In the genomic region with DNA sequence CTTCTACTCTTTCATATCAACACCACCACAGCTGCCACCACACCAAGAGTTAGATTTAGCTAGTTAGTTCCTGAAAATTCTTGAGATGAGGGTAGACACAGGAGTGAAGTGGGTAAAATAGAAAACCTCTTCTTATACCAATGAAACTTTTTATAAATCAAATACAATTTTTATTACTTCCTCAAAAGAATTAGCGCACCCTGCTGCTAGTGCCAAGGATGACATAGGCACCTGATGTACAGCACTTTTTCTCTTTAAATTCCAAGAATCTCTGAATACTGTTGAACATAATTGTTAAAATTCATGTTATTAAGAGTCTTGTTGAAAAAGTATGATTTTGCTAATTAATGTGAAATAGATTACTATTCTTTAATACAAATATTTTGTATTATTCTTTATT, we compare ENCODE assay signal across 16 cellular contexts. TPM values are rescaled to one million over a fixed set of nuclear protein-coding genes. Genes with fewer than 3 reads are reported as not detected.
DNase-seq lines count a peak whose midpoint lies in the region; ATAC-seq, FAIRE-seq and TF ChIP-seq lines count a peak whose summit lies in the region.
"Had no signal": no experiment of that assay in that cellular context is flagged by ENCODE, and none has a peak within 500 bp of the region (broad histone marks: within the 10 kb centered on the region; RNA-seq: fewer than 3 reads in every experiment).

No MANE protein-coding gene starts in this region.

- no peak for FAIRE-seq in D721Med (lab: Jason Lieb, UNC)
- FAIRE-seq: colon, H1 had no signal

- no peak for DNase-seq in D721Med (ENCODE audit: insufficient read length, low spot score)
- DNase-seq in PC-9: no peak
- DNase-seq in fibroblast of villous mesenchyme (ENCODE audit: low read depth): no peak
- DNase-seq in NCI-H1930 (lab: John Stamatoyannopoulos, UW): no peak
- DNase-seq: activated CD4-positive, CD25-positive, alpha-beta regulatory T cell; C1 segment of cervical spinal cord; NCI-H1105 treated with DMSO at 0.1 percent for 48 hours; stimulated activated CD4-positive, alpha-beta T cell treated with anti-CD3 and anti-CD28 coated beads, Interleukin-2, amount 100 ng/mL, for 24 hours; T-helper 1 cell had no signal

- CTCF ChIA-PET in PC-9 (lab: Charles Lee): no interaction called here

- H3F3A ChIP-seq in PC-9 (ENCODE audit: insufficient read depth, low read depth): no peaks in the 10 kb centered on the region

- no peak overlapping the region for H3K9ac ChIP-seq in KMS-11

- no TSS peak for BruUV-seq in PC-9 (replicated peaks; lab: Mats Ljungman, UMichigan)

- H4K20me1 ChIP-seq in KMS-11 (ENCODE audit: insufficient read depth) (no peaks in the 10 kb centered on the region), PC-9 (ENCODE audit: insufficient read depth) (no peaks in the 10 kb centered on the region)

- TF ChIP-seq CTCF in D721Med (IDR thresholded peaks at IDR 0.05; ENCODE audit: insufficient read depth, missing control alignments) (peak; percentile 1), KMS-11 (conservative IDR thresholded peaks at IDR 0.05; ENCODE audit: low read depth, low read length) (peak; percentile 17; the same call in 1 of the 2 replicates), PC-9 (conservative IDR thresholded peaks at IDR 0.05) (0 out of 2 replicates have a peak, but pooled peaks have one; percentile 30), fibroblast of villous mesenchyme (IDR thresholded peaks at IDR 0.05; ENCODE audit: insufficient read depth, low read depth, low read length) (peak; percentile 21)

- H3K9me2 ChIP-seq in PC-9 (ENCODE audit: insufficient read depth): no peaks in the 10 kb centered on the region

- H3K27ac ChIP-seq in KMS-11: no peak overlapping the region
- H3K27ac ChIP-seq in PC-9: no peak overlapping the region
- H3K27ac ChIP-seq: epithelial cell of prostate, right atrium auricular region had no signal

- H3K79me2 ChIP-seq in KMS-11 (ENCODE audit: insufficient read depth, low read depth): no peaks in the 10 kb centered on the region
- H3K79me2 ChIP-seq in PC-9 (ENCODE audit: low read depth): no peaks in the 10 kb centered on the region

- no peak overlapping the region for H3K4me2 ChIP-seq in KMS-11
- H3K4me2 ChIP-seq in PC-9: no peak overlapping the region

- POLR2A ChIA-PET in PC-9 (lab: Charles Lee; ENCODE audit: unreplicated experiment): interaction anchor here (0.6 kb wide), 1 partner anchor 12 kb away, joined by 6 read pairs; no protein-coding TSS in a partner anchor

- H3K36me3 ChIP-seq in KMS-11 (ENCODE audit: insufficient read depth) (no peaks in the 10 kb centered on the region), PC-9 (ENCODE audit: low read depth) (no peaks in the 10 kb centered on the region)
- H3K36me3 ChIP-seq: right atrium auricular region had no signal

- no peak overlapping the region for H2AFZ ChIP-seq in KMS-11 (ENCODE audit: low read depth)
- no peak overlapping the region for H2AFZ ChIP-seq in PC-9

- ATAC-seq in HG03442 (IDR thresholded peaks at IDR 0.05; ENCODE audit: unreplicated experiment) (no peak), HG02981 (IDR thresholded peaks at IDR 0.05; ENCODE audit: unreplicated experiment) (no peak)

- H3K4me3 ChIP-seq in KMS-11 (IDR thresholded peaks at IDR 0.05; ENCODE audit: insufficient read depth, low read depth, low read length) (no peak overlapping the region), PC-9 (no peak overlapping the region), fibroblast of villous mesenchyme (ENCODE audit: low read depth, low read length) (no peak overlapping the region)
- H3K4me3 ChIP-seq: right atrium auricular region had no signal

- no peaks in the 10 kb centered on the region for H3K4me1 ChIP-seq in KMS-11 (ENCODE audit: low read depth, poor library complexity, severe bottlenecking)
- peaks cover 11% of the 10 kb centered on the region for H3K4me1 ChIP-seq in PC-9 (replicated peaks; ENCODE audit: insufficient read depth)
- H3K4me1 ChIP-seq: right atrium auricular region had no signal

- H3K9me3 ChIP-seq in PC-9 (ENCODE audit: insufficient read depth, low read depth): no peaks in the 10 kb centered on the region
- H3K9me3 ChIP-seq: right atrium auricular region had no signal

- H3K27me3 ChIP-seq in KMS-11 (ENCODE audit: insufficient read depth, low read depth) (no peaks in the 10 kb centered on the region), PC-9 (ENCODE audit: insufficient read depth, low read depth) (no peaks in the 10 kb centered on the region)
- H3K27me3 ChIP-seq: right atrium auricular region had no signal

- intact Hi-C loops in PC-9 (cut with micrococcal nuclease; ENCODE audit: unreplicated experiment): no loop called here

RNA-seq across cellular contexts. Expression of a gene that starts 11.4 kb away (rescaled TPM):
- total RNA-seq in PC-9 (2021): 81.1 and 102 TPM in 2 replicates
- total RNA-seq in fibroblast of villous mesenchyme: 28.0 and 29.4 TPM in 2 replicates
